ENCODE assay signal across 1 cellular context in the genomic region with DNA sequence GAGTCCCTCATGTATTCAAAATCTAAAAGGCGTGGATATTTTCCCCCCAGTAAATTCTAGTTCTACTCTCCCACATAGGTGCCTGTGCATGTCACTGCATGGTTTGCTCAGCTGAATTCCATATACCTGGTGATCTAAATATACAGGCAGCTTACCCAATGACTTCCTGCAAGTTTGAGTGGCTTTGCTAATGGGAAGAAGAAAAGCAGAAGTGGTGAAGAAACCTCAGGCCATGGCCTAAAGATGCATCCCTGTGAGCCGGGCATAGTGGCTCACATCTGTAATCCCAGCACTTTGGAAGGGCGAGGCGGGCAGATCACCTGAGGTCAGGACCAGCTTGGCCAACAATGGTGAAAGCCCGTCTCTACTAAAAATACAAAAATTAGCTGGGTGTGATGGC.
A peak's percentile ranks its signal among the peaks of the same experiment; 100 is the strongest.
TF ChIP-seq lines count a peak whose summit lies in the region.

No MANE protein-coding gene starts in this region.

TF ChIP-seq in GM12878, 131 proteins besides CTCF, POLR2A, EP300 and RAD21:
- TF ChIP-seq PAX8 (IDR thresholded peaks at IDR 0.05) (no peak), NFIC (IDR thresholded peaks at IDR 0.05; ENCODE audit: low read depth, low read length) (no peak), TCF3 (IDR thresholded peaks at IDR 0.05; ENCODE audit: borderline replicate concordance, insufficient read depth, low read depth, low read length) (no peak), SPI1 (IDR thresholded peaks at IDR 0.05; ENCODE audit: borderline replicate concordance, insufficient read depth, low read depth, low read length) (peak; percentile 67; the same call in 1 of the 2 replicates), LARP7 (IDR thresholded peaks at IDR 0.05) (no peak), SREBF2 (IDR thresholded peaks at IDR 0.05; ENCODE audit: low read length) (no peak), HDAC2 (IDR thresholded peaks at IDR 0.05) (no peak)
